ENCODE assay signal across 1 cellular context in the genomic region with DNA sequence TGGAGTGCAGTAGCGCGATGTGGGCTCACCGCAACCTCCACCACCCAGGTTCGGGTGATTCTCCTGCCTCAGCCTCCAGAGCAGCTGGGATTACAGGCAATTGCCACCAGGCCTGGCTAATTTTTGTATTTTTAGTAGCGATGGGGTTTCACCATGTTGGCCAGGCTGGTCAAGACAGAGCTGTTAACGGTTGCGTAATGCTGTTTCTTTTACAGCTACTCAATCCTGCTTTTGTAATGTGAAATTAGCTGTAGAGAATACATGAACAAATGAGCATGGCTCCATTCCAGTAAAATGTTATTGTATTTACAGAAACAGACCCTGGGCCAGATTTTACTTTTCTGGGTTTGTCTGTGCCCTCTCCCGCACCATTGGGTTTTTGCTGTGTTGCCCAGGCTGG.
A peak's percentile ranks its signal among the peaks of the same experiment; 100 is the strongest.
TF ChIP-seq lines count a peak whose summit lies in the region.

No MANE protein-coding gene starts in this region.

TF ChIP-seq in K562, 482 proteins besides CTCF, POLR2A, EP300 and RAD21:
- TF ChIP-seq ZNF23 (CRISPR knock-in tag; IDR thresholded peaks at IDR 0.05) (no peak), KDM5B (IDR thresholded peaks at IDR 0.05; ENCODE audit: insufficient replicate concordance, low read depth, low read length) (no peak), CEBPG (CRISPR knock-in tag; IDR thresholded peaks at IDR 0.05) (no peak), CEBPG (tag; conservative IDR thresholded peaks at IDR 0.05 in 1 of 2, IDR thresholded peaks at IDR 0.05 in 1 of 2) (peak; percentile 77 to 79), KDM4B (IDR thresholded peaks at IDR 0.05; ENCODE audit: borderline replicate concordance in 2 of 2, low read depth in 1 of 2) (no peak), RNF2 (IDR thresholded peaks at IDR 0.05) (no peak), BACH1 (tag; IDR thresholded peaks at IDR 0.05) (no peak), ARID1B (IDR thresholded peaks at IDR 0.05) (no peak), ZNF12 (CRISPR knock-in tag; IDR thresholded peaks at IDR 0.05) (no peak), OTX1 (CRISPR knock-in tag; IDR thresholded peaks at IDR 0.05) (no peak), CEBPB (tag; IDR thresholded peaks at IDR 0.05) (peak; percentile 92)
- TF ChIP-seq, protein P1, sequence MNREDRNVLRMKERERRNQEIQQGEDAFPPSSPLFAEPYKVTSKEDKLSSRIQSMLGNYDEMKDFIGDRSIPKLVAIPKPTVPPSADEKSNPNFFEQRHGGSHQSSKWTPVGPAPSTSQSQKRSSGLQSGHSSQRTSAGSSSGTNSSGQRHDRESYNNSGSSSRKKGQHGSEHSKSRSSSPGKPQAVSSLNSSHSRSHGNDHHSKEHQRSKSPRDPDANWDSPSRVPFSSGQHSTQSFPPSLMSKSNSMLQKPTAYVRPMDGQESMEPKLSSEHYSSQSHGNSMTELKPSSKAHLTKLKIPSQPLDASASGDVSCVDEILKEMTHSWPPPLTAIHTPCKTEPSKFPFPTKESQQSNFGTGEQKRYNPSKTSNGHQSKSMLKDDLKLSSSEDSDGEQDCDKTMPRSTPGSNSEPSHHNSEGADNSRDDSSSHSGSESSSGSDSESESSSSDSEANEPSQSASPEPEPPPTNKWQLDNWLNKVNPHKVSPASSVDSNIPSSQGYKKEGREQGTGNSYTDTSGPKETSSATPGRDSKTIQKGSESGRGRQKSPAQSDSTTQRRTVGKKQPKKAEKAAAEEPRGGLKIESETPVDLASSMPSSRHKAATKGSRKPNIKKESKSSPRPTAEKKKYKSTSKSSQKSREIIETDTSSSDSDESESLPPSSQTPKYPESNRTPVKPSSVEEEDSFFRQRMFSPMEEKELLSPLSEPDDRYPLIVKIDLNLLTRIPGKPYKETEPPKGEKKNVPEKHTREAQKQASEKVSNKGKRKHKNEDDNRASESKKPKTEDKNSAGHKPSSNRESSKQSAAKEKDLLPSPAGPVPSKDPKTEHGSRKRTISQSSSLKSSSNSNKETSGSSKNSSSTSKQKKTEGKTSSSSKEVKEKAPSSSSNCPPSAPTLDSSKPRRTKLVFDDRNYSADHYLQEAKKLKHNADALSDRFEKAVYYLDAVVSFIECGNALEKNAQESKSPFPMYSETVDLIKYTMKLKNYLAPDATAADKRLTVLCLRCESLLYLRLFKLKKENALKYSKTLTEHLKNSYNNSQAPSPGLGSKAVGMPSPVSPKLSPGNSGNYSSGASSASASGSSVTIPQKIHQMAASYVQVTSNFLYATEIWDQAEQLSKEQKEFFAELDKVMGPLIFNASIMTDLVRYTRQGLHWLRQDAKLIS (CRISPR knock-in tag; IDR thresholded peaks at IDR 0.05): no peak
- TF ChIP-seq, protein P2, sequence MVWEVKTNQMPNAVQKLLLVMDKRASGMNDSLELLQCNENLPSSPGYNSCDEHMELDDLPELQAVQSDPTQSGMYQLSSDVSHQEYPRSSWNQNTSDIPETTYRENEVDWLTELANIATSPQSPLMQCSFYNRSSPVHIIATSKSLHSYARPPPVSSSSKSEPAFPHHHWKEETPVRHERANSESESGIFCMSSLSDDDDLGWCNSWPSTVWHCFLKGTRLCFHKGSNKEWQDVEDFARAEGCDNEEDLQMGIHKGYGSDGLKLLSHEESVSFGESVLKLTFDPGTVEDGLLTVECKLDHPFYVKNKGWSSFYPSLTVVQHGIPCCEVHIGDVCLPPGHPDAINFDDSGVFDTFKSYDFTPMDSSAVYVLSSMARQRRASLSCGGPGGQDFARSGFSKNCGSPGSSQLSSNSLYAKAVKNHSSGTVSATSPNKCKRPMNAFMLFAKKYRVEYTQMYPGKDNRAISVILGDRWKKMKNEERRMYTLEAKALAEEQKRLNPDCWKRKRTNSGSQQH (CRISPR knock-in tag; IDR thresholded peaks at IDR 0.05): no peak
